In genomic region chr10:91162050-91162494, GRCh38 we compare ENCODE assay signal across 8 cellular contexts. TPM values are rescaled to one million over a fixed set of nuclear protein-coding genes. Genes with fewer than 3 reads are reported as not detected.
DNase-seq lines count a peak whose midpoint lies in the region; ATAC-seq and TF ChIP-seq lines count a peak whose summit lies in the region.

No MANE protein-coding gene starts in this region.

- H3K36me3 Mint-ChIP-seq in activated naive CD4-positive, alpha-beta T cell treated with anti-CD3 and anti-CD28 coated beads, Interleukin-2, amount 10 ng/mL, durations not matched to agents 7 days and 5 days = peaks cover 5% of the 10 kb centered on the region

- peaks cover 30% of the 10 kb centered on the region for H3K4me1 Mint-ChIP-seq in activated naive CD4-positive, alpha-beta T cell treated with anti-CD3 and anti-CD28 coated beads, Interleukin-2, amount 10 ng/mL, durations not matched to agents 7 days and 5 days

- H3K4me1 ChIP-seq in HUES48 (ENCODE audit: control insufficient read depth, insufficient read depth, low read length) = 0 out of 2 replicates have a peak, but pooled peaks cover 3% of the 10 kb centered on the region
- peaks cover 7 to 15% (median 8%) of the 10 kb centered on the region in 3 donors for H3K4me1 ChIP-seq in skeletal muscle tissue (ENCODE audit: control insufficient read depth in 3 of 3, insufficient read depth in 3 of 3, low read length in 3 of 3)

- peak overlapping the region; percentile 59 for H3K4me3 ChIP-seq in HUES48 (ENCODE audit: low read depth, low read length)
- H3K4me3 ChIP-seq in skeletal muscle tissue (ENCODE audit: low read length in 3 of 3) = peak overlapping the region; percentile 59 to 86 (median 85)

- H3K27ac Mint-ChIP-seq in activated naive CD4-positive, alpha-beta T cell treated with anti-CD3 and anti-CD28 coated beads, Interleukin-2, amount 10 ng/mL, durations not matched to agents 7 days and 5 days = peak overlapping the region; percentile 86

- no peaks in the 10 kb centered on the region for H3K36me3 ChIP-seq in HUES48 (ENCODE audit: control insufficient read depth, insufficient read depth, low read length)
- no peaks in the 10 kb centered on the region for H3K36me3 ChIP-seq in skeletal muscle tissue (ENCODE audit: control insufficient read depth in 3 of 3, insufficient read depth in 3 of 3, low read length in 3 of 3)

- peak overlapping the region; percentile 81 for H3K4me3 Mint-ChIP-seq in activated naive CD4-positive, alpha-beta T cell treated with anti-CD3 and anti-CD28 coated beads, Interleukin-2, amount 10 ng/mL, durations not matched to agents 7 days and 5 days

- peaks cover 18% of the 10 kb centered on the region for H3K27me3 Mint-ChIP-seq in activated naive CD4-positive, alpha-beta T cell treated with anti-CD3 and anti-CD28 coated beads, Interleukin-2, amount 10 ng/mL, durations not matched to agents 7 days and 5 days

- H3K27me3 ChIP-seq in HUES48 (ENCODE audit: control insufficient read depth, insufficient read depth, low read length) (peaks cover 87% of the 10 kb centered on the region), skeletal muscle tissue (ENCODE audit: control insufficient read depth in 3 of 3, insufficient read depth in 3 of 3, low read length in 3 of 3) (no peaks in the 10 kb centered on the region)

- ATAC-seq in GM19023 (IDR thresholded peaks at IDR 0.05; ENCODE audit: unreplicated experiment) = no peak

- H3K9me3 ChIP-seq in HUES48 (ENCODE audit: control insufficient read depth, insufficient read depth, low read length) (no peaks in the 10 kb centered on the region), skeletal muscle tissue (ENCODE audit: control insufficient read depth in 3 of 3, low read length in 3 of 3) (no peaks in the 10 kb centered on the region)

- H3K27ac ChIP-seq in C4-2B (0 out of 2 replicates have a peak overlapping the region, but pooled peaks have one; percentile 20), HUES48 (ENCODE audit: low read depth, low read length) (no peak overlapping the region), skeletal muscle tissue (ENCODE audit: low read depth, low read length) (peak overlapping the region; percentile 90)

- peak; percentile 25 for DNase-seq in activated naive CD4-positive, alpha-beta T cell treated with anti-CD3 and anti-CD28 coated beads, Interleukin-2, amount 10 ng/mL, durations not matched to agents 7 days and 5 days
- peak; percentile 50 for DNase-seq in hepatic stellate cell (ENCODE audit: low spot score)
- DNase-seq in NCI-H226 = no peak
- no peak for DNase-seq in NOMO-1 treated with DMSO at 0.1 percent for 48 hours (lab: John Stamatoyannopoulos, UW; ENCODE audit: unreplicated experiment)

- H3K9ac ChIP-seq in HUES48 (ENCODE audit: low read depth, low read length) (no peak overlapping the region), skeletal muscle tissue (ENCODE audit: low read depth in 1 of 3, low read length in 3 of 3) (peak overlapping the region; percentile 77 to 91 (median 91))

- H3K9me3 Mint-ChIP-seq in activated naive CD4-positive, alpha-beta T cell treated with anti-CD3 and anti-CD28 coated beads, Interleukin-2, amount 10 ng/mL, durations not matched to agents 7 days and 5 days = no peaks in the 10 kb centered on the region

- CTCF ChIA-PET in activated naive CD4-positive, alpha-beta T cell treated with anti-CD3 and anti-CD28 coated beads, Interleukin-2, amount 10 ng/mL, durations not matched to agents 7 days and 5 days (lab: Charles Lee) = interaction anchor here (1.9 kb wide), 1 partner anchor 89 kb away, joined by 9 read pairs; no protein-coding TSS in a partner anchor

- no peak for TF ChIP-seq CTCF in C4-2B (conservative IDR thresholded peaks at IDR 0.05)

RNA-seq across cellular contexts. Expression of gene PCGF5, which starts 58.4 kb away (rescaled TPM):
- 16.2 TPM for total RNA-seq in skeletal muscle tissue

Comparison
In these comparisons a context has a peak if more than half of its experiments do, and no peak if none do; other contexts are left out.
1. DNase-seq: peak in activated naive CD4-positive, alpha-beta T cell treated with anti-CD3 and anti-CD28 coated beads, Interleukin-2, amount 10 ng/mL, durations not matched to agents 7 days and 5 days (single experiment) and hepatic stellate cell (single experiment); none in NCI-H226 (single experiment) and NOMO-1 treated with DMSO at 0.1 percent for 48 hours (single experiment).